ENCODE assay signal across 8 cellular contexts in the genomic region with DNA sequence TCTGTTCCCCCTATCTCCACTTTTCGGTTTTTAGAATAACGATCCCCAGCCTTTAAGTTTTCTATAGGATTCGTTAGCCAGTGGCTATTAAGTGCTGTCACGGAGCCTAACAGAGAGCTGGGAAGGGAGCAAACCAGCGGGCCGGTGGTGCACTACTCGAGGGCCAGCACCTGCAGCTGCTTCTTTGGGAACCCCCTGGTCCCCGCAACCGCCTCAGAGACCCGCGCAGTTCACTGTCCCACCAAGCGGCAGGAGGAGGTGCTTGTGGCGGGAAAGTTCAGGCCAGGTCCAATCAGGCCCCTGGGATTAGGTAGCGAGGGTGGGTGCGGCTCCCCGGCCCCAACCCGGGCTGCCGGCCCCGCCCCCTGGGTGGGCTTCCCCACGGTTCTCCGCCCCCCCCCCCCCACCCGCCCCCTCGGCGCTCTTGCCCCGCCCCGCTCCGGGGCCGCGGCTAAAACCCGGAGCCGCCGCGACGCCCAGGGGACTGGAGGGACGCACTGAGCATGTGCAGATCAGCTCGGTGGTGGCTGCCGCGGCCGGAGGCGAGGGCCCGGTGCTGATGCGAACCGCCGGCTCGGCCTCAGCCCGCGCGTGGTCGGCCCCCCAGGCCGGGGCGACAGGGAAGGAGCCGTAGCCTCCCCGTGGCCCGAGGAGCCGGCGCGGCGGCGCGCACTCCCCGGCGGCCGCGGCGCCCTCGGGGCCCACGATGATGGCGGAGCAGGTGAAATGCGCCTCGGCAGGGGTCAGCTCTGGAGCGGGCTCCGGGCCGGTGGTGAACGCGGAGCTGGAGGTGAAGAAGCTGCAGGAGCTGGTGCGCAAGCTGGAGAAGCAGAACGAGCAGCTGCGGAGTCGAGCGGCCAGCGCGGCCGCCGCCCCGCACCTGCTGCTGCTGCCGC. TPM values are rescaled to one million over a fixed set of nuclear protein-coding genes. Genes with fewer than 3 reads are reported as not detected.
DNase-seq lines count a peak whose midpoint lies in the region; ATAC-seq and TF ChIP-seq lines count a peak whose summit lies in the region.

TSS of gene SLAIN1 (plus strand) at position 480 of the 896 bp plus-strand sequence. CDS start at position 707, 227 bp downstream.

- under 1% methylated on average over 59 of the region's 86 CpGs for WGBS in mesenchymal stem cell

- no peak within 1 kb of the TSS for H2AK5ac ChIP-seq in mesenchymal stem cell (ENCODE audit: low read length, severe bottlenecking)

- peak; percentile 66 for TF ChIP-seq POLR2A in GM19193 (IDR thresholded peaks at IDR 0.05; ENCODE audit: extremely low read depth, insufficient read depth, insufficient read length)

- peak; percentile 73 for ATAC-seq in HG03442 (IDR thresholded peaks at IDR 0.05; ENCODE audit: unreplicated experiment)

- peaks cover 14% of the 10 kb centered on the region for H3K4me1 ChIP-seq in mesenchymal stem cell (ENCODE audit: control insufficient read depth, insufficient read depth, low read depth, low read length)

- H3K4me2 ChIP-seq in mesenchymal stem cell (ENCODE audit: low read length, poor library complexity, severe bottlenecking) = peak within 1 kb of the TSS; percentile 75

- peak within 1 kb of the TSS; percentile 53 to 83 for H3K4me3 ChIP-seq in mesenchymal stem cell (ENCODE audit: insufficient read depth in 1 of 2, low read depth in 1 of 2, low read length in 2 of 2)

- H4K8ac ChIP-seq in mesenchymal stem cell (ENCODE audit: low read length) = no peak within 1 kb of the TSS

- no peak within 1 kb of the TSS for H3K27ac ChIP-seq in mesenchymal stem cell (ENCODE audit: low read length, poor library complexity, severe bottlenecking)

- no peak within 1 kb of the TSS for H4K91ac ChIP-seq in mesenchymal stem cell (ENCODE audit: low read length)

- DNase-seq in Ammon's horn (ENCODE audit: low spot score) = peak; percentile 94
- DNase-seq in NCI-H69 (lab: John Stamatoyannopoulos, UW) = peak; percentile 92
- peak; percentile 74 to 83 for DNase-seq in activated CD4-positive, alpha-beta T cell treated with anti-CD3 and anti-CD28 coated beads, Interleukin-2, amount 50 U/mL, for 48 hours
- peak; percentile 95 for DNase-seq in ecto neural progenitor cell (ENCODE audit: low spot score)
- DNase-seq in mesenchymal stem cell = peak; percentile 26
- DNase-seq in stimulated activated CD8-positive, alpha-beta memory T cell treated with anti-CD3 and anti-CD28 coated beads, Interleukin-12 subunit alpha, Interleukin-12 subunit beta, amount 100 ng/mL, for 4 hours (ENCODE audit: low read depth) = peak; percentile 76

- no peak within 1 kb of the TSS for H3K9ac ChIP-seq in mesenchymal stem cell (ENCODE audit: low read length)

- no peak within 1 kb of the TSS for H3K4ac ChIP-seq in mesenchymal stem cell (ENCODE audit: low read depth in 1 of 2, low read length in 2 of 2)

- H3K18ac ChIP-seq in mesenchymal stem cell (ENCODE audit: low read depth in 1 of 2, low read length in 2 of 2) = no peak within 1 kb of the TSS

- H2BK15ac ChIP-seq in mesenchymal stem cell (ENCODE audit: low read depth, poor library complexity, severe bottlenecking) = no peak within 1 kb of the TSS

- H3K79me1 ChIP-seq in mesenchymal stem cell (replicated peaks; ENCODE audit: low read length, poor library complexity, severe bottlenecking) = no peaks in the 10 kb centered on the region

- H2BK12ac ChIP-seq in mesenchymal stem cell (ENCODE audit: low read length in 2 of 2) = no peak within 1 kb of the TSS

- no peaks in the 10 kb centered on the region for H3K9me3 ChIP-seq in mesenchymal stem cell (ENCODE audit: control insufficient read depth, low read length)

- no peaks in the 10 kb centered on the region for H3K36me3 ChIP-seq in mesenchymal stem cell (ENCODE audit: control insufficient read depth in 1 of 2, insufficient read depth in 2 of 2, low read depth in 1 of 2, low read length in 2 of 2)

- H2BK120ac ChIP-seq in mesenchymal stem cell (ENCODE audit: low read depth, low read length) = no peak within 1 kb of the TSS

- no peak within 1 kb of the TSS for H2BK5ac ChIP-seq in mesenchymal stem cell (ENCODE audit: low read depth, low read length, poor library complexity, severe bottlenecking)

- H3K27me3 ChIP-seq in mesenchymal stem cell (ENCODE audit: control insufficient read depth in 1 of 2, insufficient read depth in 1 of 2, low read length in 2 of 2) = peaks cover 33 to 44% of the 10 kb centered on the region in 2 experiments

- H3K23ac ChIP-seq in mesenchymal stem cell (ENCODE audit: low read length in 2 of 2) = no peak within 1 kb of the TSS

- H3K14ac ChIP-seq in mesenchymal stem cell (ENCODE audit: low read length in 2 of 2) = no peak within 1 kb of the TSS

- H2AFZ ChIP-seq in mesenchymal stem cell (ENCODE audit: low read depth, low read length) = peak within 1 kb of the TSS; percentile 91

RNA-seq across cellular contexts. Expression of gene SLAIN1, which starts in this region (rescaled TPM):
- polyA plus RNA-seq in mesenchymal stem cell (2013, experiment 1 of 2) = 0.08 TPM
- polyA plus RNA-seq in mesenchymal stem cell (2013, experiment 2 of 2) = 0.14 TPM

Comparison
In these comparisons a context has a peak if more than half of its experiments do, and no peak if none do; other contexts are left out.
1. DNase-seq: peak in every context shown above with its lines; median percentile 95 in ecto neural progenitor cell; 94 in Ammon's horn; 92 in NCI-H69; 78 in activated CD4-positive, alpha-beta T cell treated with anti-CD3 and anti-CD28 coated beads, Interleukin-2, amount 50 U/mL, for 48 hours; 76 in stimulated activated CD8-positive, alpha-beta memory T cell treated with anti-CD3 and anti-CD28 coated beads, Interleukin-12 subunit alpha, Interleukin-12 subunit beta, amount 100 ng/mL, for 4 hours; 26 in mesenchymal stem cell.